ENCODE assay signal across 1 cellular context in the genomic region with DNA sequence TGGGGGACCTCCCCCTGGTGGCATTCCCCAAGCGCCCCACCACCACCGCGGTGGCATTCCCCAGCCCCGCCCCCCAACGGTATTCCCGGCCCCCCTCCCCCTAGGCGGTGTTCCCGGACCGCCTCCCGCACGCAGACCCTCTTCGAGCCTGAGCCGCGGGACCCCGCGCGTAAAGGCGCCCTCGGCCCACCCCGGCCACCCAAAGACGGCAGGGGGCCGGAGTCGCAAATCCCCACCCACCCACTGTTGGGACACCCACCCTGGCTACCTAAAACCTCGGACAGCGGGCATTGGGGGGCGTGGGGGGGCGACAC.
TF ChIP-seq lines count a peak whose summit lies in the region.

No MANE protein-coding gene starts in this region.

TF ChIP-seq in liver, 16 proteins besides CTCF, POLR2A, EP300 and RAD21 (continued from another document):
- TF ChIP-seq, protein P1, sequence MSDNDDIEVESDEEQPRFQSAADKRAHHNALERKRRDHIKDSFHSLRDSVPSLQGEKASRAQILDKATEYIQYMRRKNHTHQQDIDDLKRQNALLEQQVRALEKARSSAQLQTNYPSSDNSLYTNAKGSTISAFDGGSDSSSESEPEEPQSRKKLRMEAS (IDR thresholded peaks at IDR 0.05) = no peak
- TF ChIP-seq RXRA (IDR thresholded peaks at IDR 0.05) = no peak
TF ChIP-seq in liver: peak in this region for 0.
